Comparison of ENCODE assay signal across 8 cellular contexts in the genomic region with DNA sequence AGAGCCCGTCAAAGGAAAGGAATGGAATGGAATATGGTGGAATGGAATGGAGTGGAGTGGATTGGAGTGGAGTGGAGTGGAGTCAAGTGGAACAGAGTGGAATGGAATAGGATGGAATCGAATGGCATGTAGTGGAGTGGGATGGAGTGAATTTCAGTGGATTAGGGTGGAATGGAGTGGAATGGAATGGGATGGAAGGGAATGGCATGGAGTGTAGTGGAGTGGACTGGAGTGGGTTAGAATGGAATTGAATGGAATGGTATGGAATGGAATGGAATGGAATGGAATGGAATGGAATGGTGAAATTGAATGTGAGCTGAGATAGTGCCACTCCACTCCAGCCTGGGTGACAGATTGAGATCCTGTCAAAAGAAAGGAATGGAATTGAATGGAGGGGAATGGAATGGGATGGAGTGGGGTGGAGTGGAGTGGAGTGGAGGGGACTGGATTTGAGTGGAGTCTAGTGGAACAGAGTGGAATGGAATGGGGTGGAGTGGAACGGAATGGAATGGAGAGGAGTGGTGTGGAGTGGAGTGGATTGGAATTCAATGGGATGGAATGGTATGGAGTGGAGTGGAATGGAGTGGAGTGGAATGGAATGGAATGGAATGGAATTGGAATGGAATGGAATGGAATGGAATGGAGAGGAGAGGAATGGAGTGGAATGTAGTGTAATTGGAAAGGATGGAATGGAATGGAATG.
A peak's percentile ranks its signal among the peaks of the same experiment; 100 is the strongest.
DNase-seq lines count a peak whose midpoint lies in the region; ATAC-seq, FAIRE-seq and TF ChIP-seq lines count a peak whose summit lies in the region.
"Not testable (repeated sequence)": the region's sequence is repeated elsewhere in the genome, so short reads cannot be mapped to it uniquely, and the experiment has no call there.

No MANE protein-coding gene starts in this region.

- not testable (repeated sequence) for H3K4me1 ChIP-seq in A549, gastrocnemius medialis

- not testable (repeated sequence) for H3K27me3 ChIP-seq in gastrocnemius medialis

- not testable (repeated sequence) for H3K27ac Mint-ChIP-seq in activated T-helper 17 cell treated with anti-CD3 and anti-CD28 coated beads, Interleukin-2, amount 50 U/mL, for 72 hours

- POLR2A ChIA-PET in A549 (lab: Yijun Ruan, JAX), result not testable (repeated sequence)

- TF ChIP-seq RAD21 in A549 (conservative IDR thresholded peaks at IDR 0.05 in 1 of 2, IDR thresholded peaks at IDR 0.05 in 1 of 2), result not testable (repeated sequence)

- CTCF ChIA-PET in A549 (lab: Yijun Ruan, JAX), result not testable (repeated sequence)

- H3K9me3 Mint-ChIP-seq in activated T-helper 17 cell treated with anti-CD3 and anti-CD28 coated beads, Interleukin-2, amount 50 U/mL, for 72 hours, result peaks cover 13% of the 10 kb centered on the region

- not testable (repeated sequence) for TF ChIP-seq CTCF in A549 (IDR thresholded peaks at IDR 0.05); gastrocnemius medialis (IDR thresholded peaks at IDR 0.05 in 4 of 5, conservative IDR thresholded peaks at IDR 0.05 in 1 of 5)

- H3K9me3 ChIP-seq in A549 (peaks cover 10% of the 10 kb centered on the region; the same call in 2 of the 3 replicates), gastrocnemius medialis (peaks cover 5 to 12% (median 6%) of the 10 kb centered on the region in 3 donors)

- intact Hi-C loops in Right ventricle myocardium superior (cut with DNase I); gastrocnemius medialis (cut with DNase I; ENCODE audit: low total_unique reads): not testable (repeated sequence)

- in situ Hi-C loops in gastrocnemius medialis (cut with MboI; ENCODE audit: low sequenced_read_pairs in 4 of 4), result not testable (repeated sequence)

- not testable (repeated sequence) for H3K4me1 Mint-ChIP-seq in activated T-helper 17 cell treated with anti-CD3 and anti-CD28 coated beads, Interleukin-2, amount 50 U/mL, for 72 hours

- not testable (repeated sequence) for H3K4me3 Mint-ChIP-seq in activated T-helper 17 cell treated with anti-CD3 and anti-CD28 coated beads, Interleukin-2, amount 50 U/mL, for 72 hours

- not testable (repeated sequence) for H3K4me2 ChIP-seq in A549

- H3K36me3 Mint-ChIP-seq in activated T-helper 17 cell treated with anti-CD3 and anti-CD28 coated beads, Interleukin-2, amount 50 U/mL, for 72 hours (ENCODE audit: low read depth), result not testable (repeated sequence)

- not testable (repeated sequence) for H3K4me3 ChIP-seq in A549, gastrocnemius medialis

- 3% methylated on average over 3 of the region's 3 CpGs for WGBS in A549 (ENCODE audit: missing lambda C conversion rate)

- H3K36me3 ChIP-seq in gastrocnemius medialis, result not testable (repeated sequence)

- ATAC-seq in A549 (peak; percentile 51 to 56; a peak in 5 of 6 replicates), GM19328 (IDR thresholded peaks at IDR 0.05; ENCODE audit: unreplicated experiment) (peak; percentile 25), HG02798 (IDR thresholded peaks at IDR 0.05; ENCODE audit: poor library complexity, unreplicated experiment) (peak; percentile 33), HG03439 (IDR thresholded peaks at IDR 0.05; ENCODE audit: unreplicated experiment) (peak; percentile 38), Right ventricle myocardium superior (ENCODE audit: poor library complexity) (peak; percentile 56), gastrocnemius medialis (peak; percentile 25 to 30)
- peak; percentile 43 for ATAC-seq in activated T-helper 17 cell treated with anti-CD3 and anti-CD28 coated beads, Interleukin-2, amount 50 U/mL, for 72 hours (replicated peaks)

- not testable (repeated sequence) for DNase-seq in A549 (ENCODE audit: low read depth in 1 of 2, low spot score in 1 of 2); Right ventricle myocardium superior; gastrocnemius medialis
- DNase-seq in mesenteric fat pad (ENCODE audit: low spot score), result peak; percentile 79

- H3K27ac ChIP-seq in A549, gastrocnemius medialis: not testable (repeated sequence)

- not testable (repeated sequence) for TF ChIP-seq POLR2A in A549 (IDR thresholded peaks at IDR 0.05; ENCODE audit: low read length); gastrocnemius medialis (IDR thresholded peaks at IDR 0.05)

- not testable (repeated sequence) for H3K27me3 Mint-ChIP-seq in activated T-helper 17 cell treated with anti-CD3 and anti-CD28 coated beads, Interleukin-2, amount 50 U/mL, for 72 hours

- FAIRE-seq in A549 (lab: Jason Lieb, UNC), result not testable (repeated sequence)

- not testable (repeated sequence) for TF ChIP-seq EP300 in A549 (IDR thresholded peaks at IDR 0.05)
